ENCODE assay signal across 19 cellular contexts in the genomic region with DNA sequence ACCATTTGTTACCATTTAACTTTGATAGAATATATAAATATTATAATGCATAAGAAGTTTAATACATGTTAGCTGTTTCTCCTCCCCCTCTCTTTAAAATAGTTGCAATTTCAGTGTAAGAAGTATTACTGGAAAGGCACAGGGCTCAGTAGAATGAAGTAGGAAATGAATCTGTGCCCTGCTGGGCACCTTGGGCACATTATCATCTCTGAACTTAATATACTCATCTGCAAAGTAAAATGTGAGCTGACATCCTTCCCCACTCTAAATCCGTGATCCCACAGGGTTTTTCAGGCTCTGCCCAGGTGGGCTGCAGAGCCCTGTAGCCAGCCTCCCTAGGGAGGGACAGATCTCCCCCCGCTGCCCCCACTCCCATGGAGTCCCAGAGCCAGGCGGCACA. TPM values are rescaled to one million over a fixed set of nuclear protein-coding genes. Genes with fewer than 3 reads are reported as not detected.
DNase-seq lines count a peak whose midpoint lies in the region; ATAC-seq and TF ChIP-seq lines count a peak whose summit lies in the region.
"Had no signal": no experiment of that assay in that cellular context is flagged by ENCODE, and none has a peak within 500 bp of the region (broad histone marks: within the 10 kb centered on the region; RNA-seq: fewer than 3 reads in every experiment).

No MANE protein-coding gene starts in this region.

- no peak for ATAC-seq in GM23338
- ATAC-seq in naive thymus-derived CD4-positive, alpha-beta T cell, result no peak

- H4K20me1 ChIP-seq in GM23338 (replicated peaks; ENCODE audit: insufficient read depth), result no peaks in the 10 kb centered on the region
- no peaks in the 10 kb centered on the region for H4K20me1 ChIP-seq in hepatocyte (ENCODE audit: insufficient read depth, poor library complexity, severe bottlenecking)

- peaks cover 88% of the 10 kb centered on the region for H3K36me3 Mint-ChIP-seq in activated T-cell treated with anti-CD3 and anti-CD28 coated beads, Interleukin-2, amount 50 U/mL, for 24 hours (ENCODE audit: low read depth)
- H3K36me3 Mint-ChIP-seq in CD4-positive, alpha-beta memory T cell, result peaks cover 55 to 73% of the 10 kb centered on the region in 2 donors
- H3K36me3 Mint-ChIP-seq in GM23338 (ENCODE audit: low read depth), result no peaks in the 10 kb centered on the region
- peaks cover 5 to 63% (median 41%) of the 10 kb centered on the region in 5 donors for H3K36me3 Mint-ChIP-seq in naive thymus-derived CD4-positive, alpha-beta T cell

- H3K36me3 ChIP-seq in CD4-positive, alpha-beta memory T cell (ENCODE audit: insufficient read depth, low read length), result peaks cover 12% of the 10 kb centered on the region
- no peaks in the 10 kb centered on the region for H3K36me3 ChIP-seq in GM23338 (ENCODE audit: insufficient read depth)
- peaks cover 0 to 19% (median 3%) of the 10 kb centered on the region in 3 experiments for H3K36me3 ChIP-seq in naive thymus-derived CD4-positive, alpha-beta T cell (ENCODE audit: control insufficient read depth in 2 of 3, insufficient read depth in 3 of 3, low read length in 3 of 3)
- H3K36me3 ChIP-seq in hepatocyte (replicated peaks; ENCODE audit: insufficient read depth, low read depth), result no peaks in the 10 kb centered on the region

- intact Hi-C loops in CD4-positive, alpha-beta memory T cell (cut with micrococcal nuclease), result loop anchor here (10.0 kb wide), 1 partner anchor 852 kb away; a partner anchor contains a TSS
- intact Hi-C loops in naive thymus-derived CD4-positive, alpha-beta T cell (cut with micrococcal nuclease), result no loop called here

- H3K4me2 ChIP-seq in GM23338, result no peak overlapping the region
- H3K4me2 ChIP-seq in hepatocyte, result no peak overlapping the region

- peaks cover 50% of the 10 kb centered on the region for H3K4me1 Mint-ChIP-seq in activated T-cell treated with anti-CD3 and anti-CD28 coated beads, Interleukin-2, amount 50 U/mL, for 24 hours (ENCODE audit: low read depth)
- H3K4me1 Mint-ChIP-seq in CD4-positive, alpha-beta memory T cell, result peaks cover 33 to 55% (median 45%) of the 10 kb centered on the region in 4 donors
- H3K4me1 Mint-ChIP-seq in GM23338, result peaks cover 22% of the 10 kb centered on the region
- H3K4me1 Mint-ChIP-seq in naive thymus-derived CD4-positive, alpha-beta T cell, result peaks cover 38 to 69% (median 62%) of the 10 kb centered on the region in 7 donors

- H3F3A ChIP-seq in GM23338 (replicated peaks; ENCODE audit: low read depth), result no peaks in the 10 kb centered on the region

- CTCF ChIA-PET in CD4-positive, alpha-beta memory T cell (lab: Charles Lee; ENCODE audit: partially characterized antibody), result interaction anchor here (1.1 kb wide), 1 partner anchor 108 kb away, joined by 5 read pairs; no protein-coding TSS in a partner anchor
- CTCF ChIA-PET in naive thymus-derived CD4-positive, alpha-beta T cell (lab: Charles Lee), result no interaction called here

- H3K27me3 ChIP-seq in CD4-positive, alpha-beta memory T cell (ENCODE audit: insufficient read depth, low read length), result no peaks in the 10 kb centered on the region
- no peaks in the 10 kb centered on the region for H3K27me3 ChIP-seq in GM23338 (ENCODE audit: insufficient read depth)
- no peaks in the 10 kb centered on the region for H3K27me3 ChIP-seq in naive thymus-derived CD4-positive, alpha-beta T cell (ENCODE audit: control insufficient read depth in 2 of 2, insufficient read depth in 2 of 2, low read length in 2 of 2)
- no peaks in the 10 kb centered on the region for H3K27me3 ChIP-seq in hepatocyte

- no peaks in the 10 kb centered on the region for H3K27me3 Mint-ChIP-seq in activated T-cell treated with anti-CD3 and anti-CD28 coated beads, Interleukin-2, amount 50 U/mL, for 24 hours
- H3K27me3 Mint-ChIP-seq in CD4-positive, alpha-beta memory T cell, result no peaks in the 10 kb centered on the region
- H3K27me3 Mint-ChIP-seq in GM23338 (ENCODE audit: insufficient read depth, low read depth, poor library complexity), result no peaks in the 10 kb centered on the region
- H3K27me3 Mint-ChIP-seq in naive thymus-derived CD4-positive, alpha-beta T cell, result no peaks in the 10 kb centered on the region

- H3K9me2 ChIP-seq in GM23338 (ENCODE audit: insufficient read depth), result no peaks in the 10 kb centered on the region
- no peaks in the 10 kb centered on the region for H3K9me2 ChIP-seq in hepatocyte (replicated peaks; ENCODE audit: insufficient read depth)

- H3K4me3 ChIP-seq in CD4-positive, alpha-beta memory T cell (ENCODE audit: low read length in 2 of 2), result no peak overlapping the region
- H3K4me3 ChIP-seq in GM23338 (no peak overlapping the region), hepatocyte (no peak overlapping the region)
- H3K4me3 ChIP-seq in naive thymus-derived CD4-positive, alpha-beta T cell (ENCODE audit: low read length), result no peak overlapping the region

- H2AFZ ChIP-seq in GM23338 (no peak overlapping the region), hepatocyte (no peak overlapping the region)

- DNase-seq in activated T-cell treated with anti-CD3 and anti-CD28 coated beads, Interleukin-2, amount 50 U/mL, for 24 hours, result no peak
- DNase-seq in activated T-cell treated with anti-CD3 and anti-CD28 coated beads, Interleukin-2, amount 50 U/mL, for 48 hours, result no peak
- no peak for DNase-seq in CD4-positive, alpha-beta memory T cell
- DNase-seq in GM23338 (ENCODE audit: low spot score) (no peak), DMS 273 (lab: John Stamatoyannopoulos, UW; ENCODE audit: unreplicated experiment) (no peak), hepatocyte (ENCODE audit: low spot score) (no peak)
- DNase-seq in naive thymus-derived CD4-positive, alpha-beta T cell, result no peak
- DNase-seq: ACHN, C1 segment of cervical spinal cord, COR-L47, GDM1, MM.1S, NCI-H1092, NCI-H146, NCI-H2081 treated with DMSO at 0.1 percent for 48 hours, NCI-H510A, NCI-H748 treated with DMSO at 0.1 percent for 48 hours, OCI-M1, Right ventricle myocardium superior had no signal

- 85% methylated on average over 3 of the region's 3 CpGs for WGBS in hepatocyte (ENCODE audit: low lambda C conversion rate, missing lambda C conversion rate)

- H3K27ac ChIP-seq in CD4-positive, alpha-beta memory T cell (ENCODE audit: low read depth, low read length), result no peak overlapping the region
- H3K27ac ChIP-seq in GM23338 (ENCODE audit: low read depth) (no peak overlapping the region), hepatocyte (no peak overlapping the region)
- H3K27ac ChIP-seq in naive thymus-derived CD4-positive, alpha-beta T cell (ENCODE audit: low read depth, low read length), result no peak overlapping the region

- no peak for TF ChIP-seq CTCF in GM23338 (conservative IDR thresholded peaks at IDR 0.05; ENCODE audit: low read depth in 2 of 2)
- TF ChIP-seq CTCF in hepatocyte (IDR thresholded peaks at IDR 0.05; ENCODE audit: poor library complexity), result no peak

- no peaks in the 10 kb centered on the region for H3K79me2 ChIP-seq in GM23338 (replicated peaks; ENCODE audit: insufficient read depth)
- no peaks in the 10 kb centered on the region for H3K79me2 ChIP-seq in hepatocyte

- H3K9me3 Mint-ChIP-seq in activated T-cell treated with anti-CD3 and anti-CD28 coated beads, Interleukin-2, amount 50 U/mL, for 24 hours, result peaks cover 3% of the 10 kb centered on the region
- H3K9me3 Mint-ChIP-seq in CD4-positive, alpha-beta memory T cell, result no peaks in the 10 kb centered on the region
- no peaks in the 10 kb centered on the region for H3K9me3 Mint-ChIP-seq in GM23338
- peaks cover 0 to 5% (median 0%) of the 10 kb centered on the region in 11 donors for H3K9me3 Mint-ChIP-seq in naive thymus-derived CD4-positive, alpha-beta T cell

- no peaks in the 10 kb centered on the region for H3K9me3 ChIP-seq in CD4-positive, alpha-beta memory T cell (ENCODE audit: control insufficient read depth in 1 of 2, low read length in 2 of 2)
- no peaks in the 10 kb centered on the region for H3K9me3 ChIP-seq in naive thymus-derived CD4-positive, alpha-beta T cell (ENCODE audit: control insufficient read depth in 2 of 3, low read length in 3 of 3)
- no peaks in the 10 kb centered on the region for H3K9me3 ChIP-seq in hepatocyte (ENCODE audit: low read depth)

- peak overlapping the region; percentile 5 for H3K27ac Mint-ChIP-seq in activated T-cell treated with anti-CD3 and anti-CD28 coated beads, Interleukin-2, amount 50 U/mL, for 24 hours
- H3K27ac Mint-ChIP-seq in CD4-positive, alpha-beta memory T cell, result peak overlapping the region; percentile 52 to 87 (median 69)
- H3K27ac Mint-ChIP-seq in GM23338, result 0 out of 2 replicates have a peak overlapping the region, but pooled peaks have one; percentile 25
- H3K27ac Mint-ChIP-seq in naive thymus-derived CD4-positive, alpha-beta T cell, result peak overlapping the region; percentile 31 to 96 (median 82)

- POLR2A ChIA-PET in CD4-positive, alpha-beta memory T cell (lab: Charles Lee; ENCODE audit: partially characterized antibody), result no interaction called here
- POLR2A ChIA-PET in naive thymus-derived CD4-positive, alpha-beta T cell (lab: Charles Lee), result interaction anchor here (0.7 to 7.1 kb wide), 3 partner anchors 9 to 20 kb away, joined by 3 to 52 read pairs (median 3); no protein-coding TSS in a partner anchor

- H3K4me1 ChIP-seq in CD4-positive, alpha-beta memory T cell (ENCODE audit: insufficient read depth, low read length), result peaks cover 48% of the 10 kb centered on the region
- H3K4me1 ChIP-seq in GM23338 (ENCODE audit: insufficient read depth), result peaks cover under 1% of the 10 kb centered on the region; the same call in 1 of the 2 replicates
- peaks cover 32 to 49% of the 10 kb centered on the region in 2 donors for H3K4me1 ChIP-seq in naive thymus-derived CD4-positive, alpha-beta T cell (ENCODE audit: control insufficient read depth in 2 of 2, insufficient read depth in 2 of 2, low read length in 2 of 2)
- peaks cover 13% of the 10 kb centered on the region for H3K4me1 ChIP-seq in hepatocyte (ENCODE audit: insufficient read depth)

- H3K4me3 Mint-ChIP-seq in activated T-cell treated with anti-CD3 and anti-CD28 coated beads, Interleukin-2, amount 50 U/mL, for 24 hours, result no peak overlapping the region
- no peak overlapping the region for H3K4me3 Mint-ChIP-seq in CD4-positive, alpha-beta memory T cell
- H3K4me3 Mint-ChIP-seq in GM23338, result no peak overlapping the region
- H3K4me3 Mint-ChIP-seq in naive thymus-derived CD4-positive, alpha-beta T cell, result no peak overlapping the region

TF ChIP-seq in GM23338, 12 proteins besides CTCF, POLR2A, EP300 and RAD21 (continues in another document):
- TF ChIP-seq ZNF114 (CRISPR knock-in tag; IDR thresholded peaks at IDR 0.05) (no peak), EZH2phosphoT487 (IDR thresholded peaks at IDR 0.05; ENCODE audit: unreplicated experiment) (no peak)

RNA-seq across cellular contexts. Expression of a gene that starts 56.8 kb away (rescaled TPM):
- 10 to 100 TPM; 38.5 to 40.2 TPM for total RNA-seq in CD4-positive, alpha-beta memory T cell
- 100 to 1,000 TPM; 105 to 124 TPM for polyA plus RNA-seq in CD4-positive, alpha-beta memory T cell
- 2.8 and 4.1 TPM in 2 replicates for total RNA-seq in GM23338 (2014; rRNA removed; shearing (Covaris generic))
- polyA plus RNA-seq in GM23338 (2016; fragmentation: Nextera tagmentation; extraction: Ambion mirVana) (1.0 and 1.5 TPM in 2 replicates), hepatocyte (147 and 149 TPM in 2 replicates)
- 100 to 1,000 TPM in 1 of 5 experiments, 10 to 100 TPM in 4; 35.7 to 188 (median 41.6) TPM for total RNA-seq in naive thymus-derived CD4-positive, alpha-beta T cell
- polyA plus RNA-seq in naive thymus-derived CD4-positive, alpha-beta T cell, result 10 to 100 TPM; 77.4 to 88.9 TPM
- 218 and 256 TPM in 2 replicates for total RNA-seq in hepatocyte

Comparison
In these comparisons a context has a peak if more than half of its experiments do, and no peak if none do; other contexts are left out.
1. H3K27ac Mint-ChIP-seq: peak in every context shown above with its lines; median percentile 82 in naive thymus-derived CD4-positive, alpha-beta T cell; 69 in CD4-positive, alpha-beta memory T cell; 25 in GM23338; 5 in activated T-cell treated with anti-CD3 and anti-CD28 coated beads, Interleukin-2, amount 50 U/mL, for 24 hours.